ENCODE assay signal across 8 cellular contexts in genomic region chr4:8409271-8410065, GRCh38. TPM values are rescaled to one million over a fixed set of nuclear protein-coding genes. Genes with fewer than 3 reads are reported as not detected.
DNase-seq lines count a peak whose midpoint lies in the region; ATAC-seq and TF ChIP-seq lines count a peak whose summit lies in the region.

No MANE protein-coding gene starts in this region.

- in situ Hi-C loops in ACHN (cut with HindIII; ENCODE audit: low pct_ligation_motif_present, low pct_unique_long_range_greater_than_20kb, low sequenced_read_pairs) = no loop called here

- no peak for TF ChIP-seq CTCF in WERI-Rb-1 (IDR thresholded peaks at IDR 0.05; ENCODE audit: low read depth, low read length)
- no peak for TF ChIP-seq CTCF in epithelial cell of esophagus (IDR thresholded peaks at IDR 0.05; ENCODE audit: insufficient read depth, low read depth, low read length, missing control alignments)
- no peak for TF ChIP-seq CTCF in GM20000 (IDR thresholded peaks at IDR 0.05; ENCODE audit: extremely low read depth, missing control alignments)
- TF ChIP-seq CTCF in osteocyte (IDR thresholded peaks at IDR 0.05) = no peak

- H3K27me3 Mint-ChIP-seq in stimulated activated memory B cell treated with anti-CD40 and anti-IgM and Interleukin-4, amounts not matched to agents 10 μg/mL and 1 μg/mL and 100 μg/mL, for 72 hours = no peaks in the 10 kb centered on the region
- H3K27me3 Mint-ChIP-seq in osteocyte (ENCODE audit: unreplicated experiment) = no peaks in the 10 kb centered on the region

- no peak for ATAC-seq in stimulated activated memory B cell treated with anti-CD40 and anti-IgM and Interleukin-4, amounts not matched to agents 10 μg/mL and 1 μg/mL and 100 μg/mL, for 72 hours

- no peak overlapping the region for H3K27ac Mint-ChIP-seq in stimulated activated memory B cell treated with anti-CD40 and anti-IgM and Interleukin-4, amounts not matched to agents 10 μg/mL and 1 μg/mL and 100 μg/mL, for 72 hours
- no peak overlapping the region for H3K27ac Mint-ChIP-seq in osteocyte (ENCODE audit: unreplicated experiment)

- peaks cover 12% of the 10 kb centered on the region for H3K36me3 ChIP-seq in WERI-Rb-1

- peak; percentile 52 for DNase-seq in HT-29 (ENCODE audit: low spot score)
- DNase-seq in WERI-Rb-1 = peak; percentile 42
- peak; percentile 10 for DNase-seq in epithelial cell of esophagus (ENCODE audit: low read depth)
- peak; percentile 28 to 41 for DNase-seq in stimulated activated CD8-positive, alpha-beta memory T cell treated with anti-CD3 and anti-CD28 coated beads, Interleukin-4, amount 100 ng/mL, for 1 hour (ENCODE audit: low read depth in 2 of 2, low spot score in 1 of 2)
- no peak for DNase-seq in GM20000 (ENCODE audit: low spot score)
- DNase-seq in osteocyte (ENCODE audit: extremely low spot score, unreplicated experiment) = no peak
- DNase-seq in ACHN = no peak

- H3K4me3 ChIP-seq in WERI-Rb-1 (ENCODE audit: low read depth, low read length) (no peak overlapping the region), epithelial cell of esophagus (ENCODE audit: low read length) (no peak overlapping the region)

- peaks cover 79% of the 10 kb centered on the region for H3K36me3 Mint-ChIP-seq in stimulated activated memory B cell treated with anti-CD40 and anti-IgM and Interleukin-4, amounts not matched to agents 10 μg/mL and 1 μg/mL and 100 μg/mL, for 72 hours
- H3K36me3 Mint-ChIP-seq in osteocyte (ENCODE audit: unreplicated experiment) = peaks cover 33% of the 10 kb centered on the region

- no peaks in the 10 kb centered on the region for H3K9me3 Mint-ChIP-seq in stimulated activated memory B cell treated with anti-CD40 and anti-IgM and Interleukin-4, amounts not matched to agents 10 μg/mL and 1 μg/mL and 100 μg/mL, for 72 hours
- H3K9me3 Mint-ChIP-seq in osteocyte (ENCODE audit: unreplicated experiment) = no peaks in the 10 kb centered on the region

- no peak overlapping the region for H3K27ac ChIP-seq in WERI-Rb-1

- peaks cover 10% of the 10 kb centered on the region for H3K4me1 Mint-ChIP-seq in stimulated activated memory B cell treated with anti-CD40 and anti-IgM and Interleukin-4, amounts not matched to agents 10 μg/mL and 1 μg/mL and 100 μg/mL, for 72 hours
- H3K4me1 Mint-ChIP-seq in osteocyte (ENCODE audit: unreplicated experiment) = peaks cover 11% of the 10 kb centered on the region

- no peaks in the 10 kb centered on the region for H3K27me3 ChIP-seq in WERI-Rb-1 (ENCODE audit: insufficient read depth, low read depth, severe bottlenecking)

- no peak overlapping the region for H3K4me3 Mint-ChIP-seq in stimulated activated memory B cell treated with anti-CD40 and anti-IgM and Interleukin-4, amounts not matched to agents 10 μg/mL and 1 μg/mL and 100 μg/mL, for 72 hours
- no peak overlapping the region for H3K4me3 Mint-ChIP-seq in osteocyte (ENCODE audit: unreplicated experiment)

- H3K9me3 ChIP-seq in WERI-Rb-1 (ENCODE audit: severe bottlenecking) = peaks cover 3% of the 10 kb centered on the region

RNA-seq across cellular contexts. Expression of gene ACOX3, which starts 31.1 kb away (rescaled TPM):
- total RNA-seq in HT-29 (2014; rRNA removed; shearing (Covaris generic)) = 7.5 and 9.7 TPM in 2 replicates
- 25.2 and 25.9 TPM in 2 replicates for total RNA-seq in osteocyte

RNA-seq across cellular contexts. Expression of gene TRMT44, which starts 31.1 kb away (rescaled TPM):
- total RNA-seq in HT-29 (2014; rRNA removed; shearing (Covaris generic)) = 26.8 and 34.0 TPM in 2 replicates
- 20.4 and 24.5 TPM in 2 replicates for total RNA-seq in osteocyte

Comparison
In these comparisons a context has a peak if more than half of its experiments do, and no peak if none do; other contexts are left out.
1. DNase-seq: peak in HT-29 (single experiment), WERI-Rb-1 (single experiment), epithelial cell of esophagus (single experiment) and stimulated activated CD8-positive, alpha-beta memory T cell treated with anti-CD3 and anti-CD28 coated beads, Interleukin-4, amount 100 ng/mL, for 1 hour (2 of 2); none in GM20000 (single experiment), osteocyte (single experiment) and ACHN (single experiment).